In genomic region chr6:136050475-136050874, GRCh38 we compare ENCODE assay signal across 11 cellular contexts.
DNase-seq lines count a peak whose midpoint lies in the region; ATAC-seq and TF ChIP-seq lines count a peak whose summit lies in the region.
"Had no signal": no experiment of that assay in that cellular context is flagged by ENCODE, and none has a peak within 500 bp of the region (broad histone marks: within the 10 kb centered on the region; RNA-seq: fewer than 3 reads in every experiment).

No MANE protein-coding gene starts in this region.

- H3K4me3 ChIP-seq in BLaER1 treated with 17β-estradiol and CSF1 and Interleukin-3, amounts not matched to agents 10 nM and 100 nM, result no peak overlapping the region
- H3K4me3 ChIP-seq in right cardiac atrium (ENCODE audit: low read length), result no peak overlapping the region
- no peak overlapping the region for H3K4me3 ChIP-seq in spleen
- H3K4me3 ChIP-seq in left lung, result no peak overlapping the region

- no peaks in the 10 kb centered on the region for H3K27me3 ChIP-seq in BLaER1 treated with 17β-estradiol and CSF1 and Interleukin-3, amounts not matched to agents 10 nM and 100 nM
- H3K27me3 ChIP-seq in right cardiac atrium (ENCODE audit: control insufficient read depth, insufficient read depth) (no peaks in the 10 kb centered on the region), spleen (replicated peaks in 1 of 7) (no peaks in the 10 kb centered on the region), left lung (no peaks in the 10 kb centered on the region)

- no peaks in the 10 kb centered on the region for H4K20me1 ChIP-seq in BLaER1 treated with 17β-estradiol and CSF1 and Interleukin-3, amounts not matched to agents 10 nM and 100 nM

- H3K36me3 ChIP-seq in BLaER1 treated with 17β-estradiol and CSF1 and Interleukin-3, amounts not matched to agents 10 nM and 100 nM, result no peaks in the 10 kb centered on the region
- H3K36me3 ChIP-seq in spleen, result no peaks in the 10 kb centered on the region
- no peaks in the 10 kb centered on the region for H3K36me3 ChIP-seq in left lung

- H3K4me1 ChIP-seq in BLaER1 treated with 17β-estradiol and CSF1 and Interleukin-3, amounts not matched to agents 10 nM and 100 nM, result peaks cover 13 to 32% (median 16%) of the 10 kb centered on the region in 10 experiments
- H3K4me1 ChIP-seq in right cardiac atrium (ENCODE audit: control insufficient read depth, insufficient read depth, low read length), result peaks cover 8% of the 10 kb centered on the region
- peaks cover 0 to 13% (median 7%) of the 10 kb centered on the region in 6 donors for H3K4me1 ChIP-seq in spleen
- peaks cover 3 to 5% of the 10 kb centered on the region in 2 donors for H3K4me1 ChIP-seq in left lung

- peak overlapping the region; percentile 55 to 75 (median 66) for H3K4me2 ChIP-seq in BLaER1 treated with 17β-estradiol and CSF1 and Interleukin-3, amounts not matched to agents 10 nM and 100 nM

- WGBS in right cardiac atrium, result 45% methylated on average over 1 of the region's 1 CpG
- whole genome bisulfite sequencing in spleen, 5 donors, result 16 to 49% (median 39%) methylated on average over 1 of the region's 1 CpG

- in situ Hi-C loops in SK-MEL-5 (cut with HindIII; ENCODE audit: low pct_unique_long_range_greater_than_20kb, low sequenced_read_pairs), result no loop called here

- no peak for TF ChIP-seq POLR2A in spleen (IDR thresholded peaks at IDR 0.05)

- H3K9me3 ChIP-seq in BLaER1 treated with 17β-estradiol and CSF1 and Interleukin-3, amounts not matched to agents 10 nM and 100 nM (replicated peaks in 1 of 11), result no peaks in the 10 kb centered on the region; a peak in 1 of 22 replicates
- H3K9me3 ChIP-seq in right cardiac atrium (ENCODE audit: control insufficient read depth, low read length), result no peaks in the 10 kb centered on the region
- no peaks in the 10 kb centered on the region for H3K9me3 ChIP-seq in spleen
- H3K9me3 ChIP-seq in left lung, result no peaks in the 10 kb centered on the region

- peak overlapping the region in 2 of 11 experiments; percentile 23 to 29; a peak in 2 of 22 replicates for H3K9ac ChIP-seq in BLaER1 treated with 17β-estradiol and CSF1 and Interleukin-3, amounts not matched to agents 10 nM and 100 nM

- peak overlapping the region in 8 of 11 experiments; percentile 13 to 61 (median 40); a peak in 9 of 22 replicates for H3K27ac ChIP-seq in BLaER1 treated with 17β-estradiol and CSF1 and Interleukin-3, amounts not matched to agents 10 nM and 100 nM
- H3K27ac ChIP-seq in right cardiac atrium (ENCODE audit: low read length) (peak overlapping the region; percentile 62), spleen (peak overlapping the region in 6 of 8 donors; percentile 27 to 65 (median 58)), left lung (no peak overlapping the region)
- H3K27ac ChIP-seq: C4-2B had no signal

- peak in 1 of 2 donors; percentile 31 for ATAC-seq in right cardiac atrium
- no peak for ATAC-seq in left lung
- no peak for ATAC-seq in HG02588 (IDR thresholded peaks at IDR 0.05; ENCODE audit: unreplicated experiment)
- ATAC-seq: WTC11 had no signal

- DNase-seq in SK-MEL-5 (ENCODE audit: low read depth, low spot score) (peak; percentile 15), right cardiac atrium (no peak), spleen (no peak), NCI-H1436 treated with DMSO at 0.1 percent for 48 hours (lab: John Stamatoyannopoulos, UW) (no peak), left lung (no peak), DMS53 (lab: John Stamatoyannopoulos, UW) (no peak)
- DNase-seq: activated T-cell treated with anti-CD3 and anti-CD28 coated beads for 4 hours had no signal

- TF ChIP-seq CTCF in spleen (IDR thresholded peaks at IDR 0.05 in 8 of 11, conservative IDR thresholded peaks at IDR 0.05 in 3 of 11) (no peak), left lung (IDR thresholded peaks at IDR 0.05) (no peak)

- intact Hi-C loops in right cardiac atrium (cut with DNase I), result no loop called here
- intact Hi-C loops in spleen (cut with DNase I; ENCODE audit: low total_unique reads), result no loop called here
- intact Hi-C loops in left lung (cut with DNase I), result no loop called here

Comparison
In these comparisons a context has a peak if more than half of its experiments do, and no peak if none do; other contexts are left out.
1. H3K27ac ChIP-seq: peak in BLaER1 treated with 17β-estradiol and CSF1 and Interleukin-3, amounts not matched to agents 10 nM and 100 nM (8 of 11), right cardiac atrium (single experiment) and spleen (6 of 8); none in left lung (0 of 2).